ENCODE assay signal across 8 cellular contexts in genomic region chr10:119207367-119207668, GRCh38. TPM values are rescaled to one million over a fixed set of nuclear protein-coding genes. Genes with fewer than 3 reads are reported as not detected.
A peak's percentile ranks its signal among the peaks of the same experiment; 100 is the strongest.
DNase-seq lines count a peak whose midpoint lies in the region; ATAC-seq and TF ChIP-seq lines count a peak whose summit lies in the region.

GRK5 (plus strand) TSS chr10:119207571; CDS start chr10:119207918, 347 bp downstream.

- DNase-seq in BE2C (peak; percentile 96), NCI-H69 (lab: John Stamatoyannopoulos, UW) (peak; percentile 95), cortex of kidney (lab: John Stamatoyannopoulos, UW) (peak; percentile 86), left kidney (ENCODE audit: low read depth, low spot score) (peak; percentile 99)
- peak; percentile 93 for DNase-seq in activated CD4-positive, alpha-beta T cell treated with anti-CD3 and anti-CD28 coated beads, Interleukin-2, amount 50 U/mL, for 1 hour
- peak; percentile 92 to 93 for DNase-seq in stimulated activated CD4-positive, alpha-beta T cell treated with anti-CD3 and anti-CD28 coated beads, Interleukin-2, amount 100 ng/mL, for 24 hours

- H3K4me3 ChIP-seq in BE2C (ENCODE audit: low read depth, low read length), result peak within 1 kb of the TSS; percentile 81

- ATAC-seq in GM19324 (IDR thresholded peaks at IDR 0.05; ENCODE audit: low FRiP score, unreplicated experiment) (peak; percentile 86), HG03460 (IDR thresholded peaks at IDR 0.05; ENCODE audit: unreplicated experiment) (peak; percentile 65)

- TF ChIP-seq CTCF in BE2C (IDR thresholded peaks at IDR 0.05; ENCODE audit: low read depth, low read length), result no peak

- H3K4me1 ChIP-seq in BE2C, result peaks cover 9% of the 10 kb centered on the region

- no peaks in the 10 kb centered on the region for H3K27me3 ChIP-seq in BE2C

- H3K9me3 ChIP-seq in BE2C, result no peaks in the 10 kb centered on the region

- no peaks in the 10 kb centered on the region for H3K36me3 ChIP-seq in BE2C

RNA-seq across cellular contexts. Expression of gene GRK5, which starts in this region (rescaled TPM):
- 2.5 TPM for polyA plus RNA-seq in BE2C (2012; ENCODE audit: insufficient read depth, insufficient read length, low read depth)

Comparison
In these comparisons a context has a peak if more than half of its experiments do, and no peak if none do; other contexts are left out.
1. Peak in every context shown above with its lines: DNase-seq, ATAC-seq and H3K4me3 ChIP-seq.